In genomic region chr3:32398531-32398930, GRCh38 we compare ENCODE assay signal across 9 cellular contexts. TPM values are rescaled to one million over a fixed set of nuclear protein-coding genes. Genes with fewer than 3 reads are reported as not detected.
A peak's percentile ranks its signal among the peaks of the same experiment; 100 is the strongest.
DNase-seq lines count a peak whose midpoint lies in the region; ATAC-seq and TF ChIP-seq lines count a peak whose summit lies in the region.
"Had no signal": no experiment of that assay in that cellular context is flagged by ENCODE, and none has a peak within 500 bp of the region (broad histone marks: within the 10 kb centered on the region; RNA-seq: fewer than 3 reads in every experiment).

No MANE protein-coding gene starts in this region.

- POLR2A ChIA-PET in CD8-positive, alpha-beta T cell (lab: Charles Lee): no interaction called here

- H3K4me3 Mint-ChIP-seq in CD8-positive, alpha-beta T cell: no peak overlapping the region

- intact Hi-C loops in CD8-positive, alpha-beta T cell (cut with DNase I, micrococcal nuclease): loop anchor here (1.0 to 10.0 kb wide), 5 partner anchors 23 to 286 kb away; partner anchors contain the start of genes CNOT10 (in 1 of the 2) and DYNC1LI1 (in 1 of the 2)
- intact Hi-C loops in left lung (cut with DNase I): no loop called here

- H3K9me3 ChIP-seq in CD8-positive, alpha-beta T cell (ENCODE audit: low read length): no peaks in the 10 kb centered on the region
- no peaks in the 10 kb centered on the region for H3K9me3 ChIP-seq in left lung

- DNase-seq in AML-193 (lab: John Stamatoyannopoulos, UW): peak; percentile 75 to 81
- DNase-seq in CD8-positive, alpha-beta T cell: no peak
- peak; percentile 73 to 90 for DNase-seq in left lung
- DNase-seq: T1000 had no signal

- H3K27me3 ChIP-seq in CD8-positive, alpha-beta T cell (ENCODE audit: insufficient read depth, low read length): no peaks in the 10 kb centered on the region
- no peaks in the 10 kb centered on the region for H3K27me3 ChIP-seq in left lung

- H3K36me3 ChIP-seq in CD8-positive, alpha-beta T cell (ENCODE audit: insufficient read depth, low read length): no peaks in the 10 kb centered on the region
- no peaks in the 10 kb centered on the region for H3K36me3 ChIP-seq in left lung

- peaks cover under 1% of the 10 kb centered on the region for H3K36me3 Mint-ChIP-seq in CD8-positive, alpha-beta T cell

- CTCF ChIA-PET in CD8-positive, alpha-beta T cell (lab: Charles Lee): interaction anchor here (0.6 to 8.7 kb wide), 12 partner anchors 9 to 272 kb away, joined by 3 to 105 read pairs (median 4); no protein-coding TSS in a partner anchor

- peak overlapping the region; percentile 85 for H3K27ac Mint-ChIP-seq in CD8-positive, alpha-beta T cell

- no peak overlapping the region for H3K27ac ChIP-seq in CD8-positive, alpha-beta T cell (ENCODE audit: low read depth, low read length)
- H3K27ac ChIP-seq in VCaP (peak overlapping the region; percentile 99), left lung (peak overlapping the region in 1 of 2 donors; percentile 75)

- ATAC-seq in CD8-positive, alpha-beta T cell: no peak
- ATAC-seq in left lung (peak; percentile 10), HG03460 (IDR thresholded peaks at IDR 0.05; ENCODE audit: unreplicated experiment) (no peak), GM18858 (IDR thresholded peaks at IDR 0.05; ENCODE audit: unreplicated experiment) (no peak), HG02588 (IDR thresholded peaks at IDR 0.05; ENCODE audit: unreplicated experiment) (no peak), GM21717 (IDR thresholded peaks at IDR 0.05; ENCODE audit: unreplicated experiment) (no peak)

- peaks cover 38% of the 10 kb centered on the region for H3K4me1 ChIP-seq in CD8-positive, alpha-beta T cell (ENCODE audit: insufficient read depth, low read length)
- H3K4me1 ChIP-seq in left lung: peaks cover 26 to 96% of the 10 kb centered on the region in 2 donors

- H3K4me1 Mint-ChIP-seq in CD8-positive, alpha-beta T cell (ENCODE audit: low read depth): peaks cover 82% of the 10 kb centered on the region

- TF ChIP-seq CTCF in CD8-positive, alpha-beta T cell (IDR thresholded peaks at IDR 0.05): no peak
- TF ChIP-seq CTCF in VCaP (conservative IDR thresholded peaks at IDR 0.05): no peak
- no peak for TF ChIP-seq CTCF in left lung (IDR thresholded peaks at IDR 0.05)

- H3K9me3 Mint-ChIP-seq in CD8-positive, alpha-beta T cell: no peaks in the 10 kb centered on the region

- no peaks in the 10 kb centered on the region for H3K27me3 Mint-ChIP-seq in CD8-positive, alpha-beta T cell (ENCODE audit: low read depth)

- no peak overlapping the region for H3K4me3 ChIP-seq in CD8-positive, alpha-beta T cell (ENCODE audit: low read depth, low read length)
- no peak overlapping the region for H3K4me3 ChIP-seq in left lung

RNA-seq across cellular contexts. Expression of gene CMTM7, which starts 6.9 kb away (rescaled TPM):
- 10 to 100 TPM; 18.8 to 19.5 TPM for total RNA-seq in CD8-positive, alpha-beta T cell
- total RNA-seq in left lung: 10 to 100 TPM; 46.7 to 50.4 TPM

Comparison
In these comparisons a context has a peak if more than half of its experiments do, and no peak if none do; other contexts are left out.
1. DNase-seq: peak in AML-193 (2 of 2) and left lung (2 of 2); none in CD8-positive, alpha-beta T cell (0 of 7).
2. intact Hi-C loops: an anchor here in CD8-positive, alpha-beta T cell (1.0 to 10.0 kb wide); none called in left lung.